9 cellular contexts compared by ENCODE assay signal in genomic region chr2:69514406-69514805, GRCh38.
DNase-seq lines count a peak whose midpoint lies in the region; ATAC-seq lines count a peak whose summit lies in the region.
"Had no signal": no experiment of that assay in that cellular context is flagged by ENCODE, and none has a peak within 500 bp of the region (broad histone marks: within the 10 kb centered on the region; RNA-seq: fewer than 3 reads in every experiment).

No MANE protein-coding gene starts in this region.

- no peak for ATAC-seq in activated naive CD8-positive, alpha-beta T cell treated with anti-CD3 and anti-CD28 coated beads, Interleukin-2, amount 50 U/mL, for 24 hours
- ATAC-seq in left cardiac atrium: peak; percentile 56 to 77
- ATAC-seq in HG02938 (IDR thresholded peaks at IDR 0.05; ENCODE audit: unreplicated experiment): no peak
- no peak for ATAC-seq in HG02642 (IDR thresholded peaks at IDR 0.05; ENCODE audit: poor library complexity, unreplicated experiment)

- H3K27ac Mint-ChIP-seq in activated naive CD8-positive, alpha-beta T cell treated with anti-CD3 and anti-CD28 coated beads, Interleukin-2, amount 50 U/mL, for 24 hours: peak overlapping the region; percentile 21

- no peaks in the 10 kb centered on the region for H3K9me3 Mint-ChIP-seq in activated naive CD8-positive, alpha-beta T cell treated with anti-CD3 and anti-CD28 coated beads, Interleukin-2, amount 50 U/mL, for 24 hours

- no peak overlapping the region for H3K4me3 ChIP-seq in H7 (ENCODE audit: insufficient read depth, low read depth, low read length)

- intact Hi-C loops in left cardiac atrium (cut with DNase I): no loop called here

- DNase-seq in H7 (peak; percentile 44), left cardiac atrium (peak; percentile 41), retina (peak; percentile 8)
- no peak for DNase-seq in activated naive CD8-positive, alpha-beta T cell treated with anti-CD3 and anti-CD28 coated beads, Interleukin-2, amount 50 U/mL, for 24 hours
- no peak for DNase-seq in stimulated activated CD4-positive, alpha-beta T cell treated with anti-CD3 and anti-CD28 coated beads, Interleukin-2, amount 100 ng/mL, for 24 hours
- DNase-seq: activated gamma-delta T cell, kidney glomerular epithelial cell had no signal

- peaks cover 4% of the 10 kb centered on the region for H3K36me3 ChIP-seq in H7 (replicated peaks; ENCODE audit: control insufficient read depth, insufficient read depth, low read length)

- no peaks in the 10 kb centered on the region for H3K27me3 Mint-ChIP-seq in activated naive CD8-positive, alpha-beta T cell treated with anti-CD3 and anti-CD28 coated beads, Interleukin-2, amount 50 U/mL, for 24 hours

- H3K4me3 Mint-ChIP-seq in activated naive CD8-positive, alpha-beta T cell treated with anti-CD3 and anti-CD28 coated beads, Interleukin-2, amount 50 U/mL, for 24 hours: no peak overlapping the region

- H3K36me3 Mint-ChIP-seq in activated naive CD8-positive, alpha-beta T cell treated with anti-CD3 and anti-CD28 coated beads, Interleukin-2, amount 50 U/mL, for 24 hours (ENCODE audit: low read depth): peaks cover 68% of the 10 kb centered on the region

- H3K4me1 Mint-ChIP-seq in activated naive CD8-positive, alpha-beta T cell treated with anti-CD3 and anti-CD28 coated beads, Interleukin-2, amount 50 U/mL, for 24 hours: peaks cover 2% of the 10 kb centered on the region

- H3K27me3 ChIP-seq in H7 (ENCODE audit: control insufficient read depth, insufficient read depth, low read length): no peaks in the 10 kb centered on the region

Comparison
In these comparisons a context has a peak if more than half of its experiments do, and no peak if none do; other contexts are left out.
1. DNase-seq: peak in H7 (single experiment), left cardiac atrium (single experiment) and retina (single experiment); none in activated naive CD8-positive, alpha-beta T cell treated with anti-CD3 and anti-CD28 coated beads, Interleukin-2, amount 50 U/mL, for 24 hours (single experiment) and stimulated activated CD4-positive, alpha-beta T cell treated with anti-CD3 and anti-CD28 coated beads, Interleukin-2, amount 100 ng/mL, for 24 hours (0 of 2).
2. ATAC-seq: peak in left cardiac atrium (2 of 2); none in activated naive CD8-positive, alpha-beta T cell treated with anti-CD3 and anti-CD28 coated beads, Interleukin-2, amount 50 U/mL, for 24 hours (single experiment), HG02938 (single experiment) and HG02642 (single experiment).